Comparison of ENCODE assay signal across 23 cellular contexts in the genomic region with DNA sequence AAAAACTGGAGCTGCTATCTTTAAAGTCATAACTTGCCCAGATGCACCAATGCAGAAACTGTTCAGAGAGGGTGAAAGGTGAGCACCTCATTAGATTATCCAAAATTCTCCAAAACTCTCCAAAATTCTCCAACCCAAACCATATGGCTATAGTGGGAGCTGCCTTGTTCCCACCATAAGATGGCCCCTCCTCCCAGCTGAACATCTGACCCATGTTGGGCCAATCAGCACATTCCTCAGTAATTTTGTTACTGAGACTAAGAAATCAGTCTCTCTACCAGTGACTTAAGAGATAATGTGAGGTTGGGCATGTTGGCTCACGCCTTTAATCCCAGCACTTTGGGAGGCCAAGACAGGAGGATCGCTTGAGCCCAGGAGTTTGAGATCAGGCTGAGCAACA.
"Had no signal": no experiment of that assay in that cellular context is flagged by ENCODE, and none has a peak within 500 bp of the region (broad histone marks: within the 10 kb centered on the region; RNA-seq: fewer than 3 reads in every experiment).

No MANE protein-coding gene starts in this region.

- DNase-seq: Karpas-422, KG1, MG63, NCI-H1092 treated with DMSO at 0.1 percent for 48 hours, NCI-H1436, NCI-H187, NCI-H2029, NCI-H2081 treated with DMSO at 0.1 percent for 48 hours, NCI-H2171, NCI-H226, NCI-H446, NCI-H510A, NCI-H524 treated with DMSO at 0.1 percent for 48 hours, NCI-H69, NCI-H774, Right ventricle myocardium superior, RPMI8226, SIG-M5 had no signal

- H3K4me3 ChIP-seq: MG63, SJSA1, SK-N-MC had no signal

- FAIRE-seq: HTR-8/SVneo, RCC 7860 had no signal

- H3K27me3 ChIP-seq: MG63, SJSA1 had no signal

- H3K36me3 ChIP-seq: MG63, SJSA1 had no signal

- H3K9me3 ChIP-seq: MG63, SJSA1 had no signal

- H3K27ac ChIP-seq: HL-60, SJSA1, SK-N-MC had no signal

- H3K4me1 ChIP-seq: SJSA1 had no signal
